ENCODE assay signal across 1 cellular context in the genomic region with DNA sequence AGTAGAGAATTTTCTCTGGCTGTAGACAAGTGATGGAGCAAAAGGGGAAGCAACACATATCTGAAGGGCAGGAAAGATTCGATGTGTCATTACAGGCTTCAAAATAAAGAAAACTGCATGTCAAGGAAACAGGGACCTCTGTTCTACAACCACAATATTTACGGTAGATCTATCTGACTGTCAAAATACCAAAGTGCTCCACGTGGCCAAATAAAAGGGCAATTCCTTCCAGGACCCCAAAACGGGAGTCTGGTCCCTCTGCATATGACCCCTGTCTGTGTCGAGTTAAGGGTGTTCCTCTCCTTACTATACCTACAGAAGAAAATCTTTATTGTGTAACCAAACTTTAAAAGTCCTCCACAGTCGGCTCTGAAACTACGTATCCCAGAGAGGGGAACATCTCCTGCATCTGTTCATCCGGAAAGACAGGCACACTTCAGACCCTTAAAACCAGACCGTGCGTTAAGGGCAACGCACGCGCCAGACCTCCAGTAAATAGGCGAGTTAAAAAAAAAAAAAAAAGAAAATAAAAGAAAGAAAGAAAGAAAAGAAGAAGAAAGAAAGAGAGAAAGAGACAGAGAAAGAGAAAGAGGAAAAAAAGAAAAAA.
TF ChIP-seq lines count a peak whose summit lies in the region.

No MANE protein-coding gene starts in this region.

TF ChIP-seq in K562, 482 proteins besides CTCF, POLR2A, EP300 and RAD21 (continued from another document):
- TF ChIP-seq PBX2 (CRISPR knock-in tag; IDR thresholded peaks at IDR 0.05; ENCODE audit: low read depth), result no peak
- no peak for TF ChIP-seq PBX2 (tag; conservative IDR thresholded peaks at IDR 0.05; ENCODE audit: low read depth)
- no peak for TF ChIP-seq CGGBP1 (CRISPR knock-in tag; IDR thresholded peaks at IDR 0.05)
- TF ChIP-seq NFIC (IDR thresholded peaks at IDR 0.05), result no peak
- TF ChIP-seq CHD7 (IDR thresholded peaks at IDR 0.05; ENCODE audit: low read depth, low read length), result peak; percentile 92
- no peak for TF ChIP-seq ZBTB9 (CRISPR knock-in tag; IDR thresholded peaks at IDR 0.05)
- no peak for TF ChIP-seq ETV6 (IDR thresholded peaks at IDR 0.05; ENCODE audit: borderline replicate concordance in 1 of 2, low read depth in 2 of 2, low read length in 1 of 2)
- no peak for TF ChIP-seq ETV6 (CRISPR knock-in tag; IDR thresholded peaks at IDR 0.05; ENCODE audit: borderline replicate concordance)
- TF ChIP-seq SRSF9 (IDR thresholded peaks at IDR 0.05; ENCODE audit: borderline replicate concordance, low read depth, low read length), result no peak
- TF ChIP-seq MAFK (IDR thresholded peaks at IDR 0.05; ENCODE audit: low read length), result no peak
- no peak for TF ChIP-seq HDAC3 (IDR thresholded peaks at IDR 0.05; ENCODE audit: borderline replicate concordance, partially characterized antibody)
- TF ChIP-seq SMARCE1 (IDR thresholded peaks at IDR 0.05), result no peak
- TF ChIP-seq ZNF174 (CRISPR knock-in tag; IDR thresholded peaks at IDR 0.05), result no peak
- no peak for TF ChIP-seq HDAC8 (tag; IDR thresholded peaks at IDR 0.05)
- no peak for TF ChIP-seq BACH1 (tag; IDR thresholded peaks at IDR 0.05)
- no peak for TF ChIP-seq ARID3B (CRISPR knock-in tag; IDR thresholded peaks at IDR 0.05; ENCODE audit: borderline replicate concordance)
- TF ChIP-seq TOE1 (IDR thresholded peaks at IDR 0.05; ENCODE audit: borderline replicate concordance), result no peak
- no peak for TF ChIP-seq TOE1 (CRISPR knock-in tag; IDR thresholded peaks at IDR 0.05; ENCODE audit: borderline replicate concordance, low read depth)
- TF ChIP-seq CEBPG (CRISPR knock-in tag; IDR thresholded peaks at IDR 0.05), result no peak
- no peak for TF ChIP-seq CEBPG (tag; conservative IDR thresholded peaks at IDR 0.05 in 1 of 2, IDR thresholded peaks at IDR 0.05 in 1 of 2)
- TF ChIP-seq ILF3 (IDR thresholded peaks at IDR 0.05; ENCODE audit: borderline replicate concordance), result no peak
- peak; percentile 27; the same call in 1 of the 2 replicates for TF ChIP-seq NFE2 (IDR thresholded peaks at IDR 0.05; ENCODE audit: low read depth)
- no peak for TF ChIP-seq ATF4 (CRISPR knock-in tag; IDR thresholded peaks at IDR 0.05)
